Comparison of ENCODE assay signal across 28 cellular contexts in the genomic region with DNA sequence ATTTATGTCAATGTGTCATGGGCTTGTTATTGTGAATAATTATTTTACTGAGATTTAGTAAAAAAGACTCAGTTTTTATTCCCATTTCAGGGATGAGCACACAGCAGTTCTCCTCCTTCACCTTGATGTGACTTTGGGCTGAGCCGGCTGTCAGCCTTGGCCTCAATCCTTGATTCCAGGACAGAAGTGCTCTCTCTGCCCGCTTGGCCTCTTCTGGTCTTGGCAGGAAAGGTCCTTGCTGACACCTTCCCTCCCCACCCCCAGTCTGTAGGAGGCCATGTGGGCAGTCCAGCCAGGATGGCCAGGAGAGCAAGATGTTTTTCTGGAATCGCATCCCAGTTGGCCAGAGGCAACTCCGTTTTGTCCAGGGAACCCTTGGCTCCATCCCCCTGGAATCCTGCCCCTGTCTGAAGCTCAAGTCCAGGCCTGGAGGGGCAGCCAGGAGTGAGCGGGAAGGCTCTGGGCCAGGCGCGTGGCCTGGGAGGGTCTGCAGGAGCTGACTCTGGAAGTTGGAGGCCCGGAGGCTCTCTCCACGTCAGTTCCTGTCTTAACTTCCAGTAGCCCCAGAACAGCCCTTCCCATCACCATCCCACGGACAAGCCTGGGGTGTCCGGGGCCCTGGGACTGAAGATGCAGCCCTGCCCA.
DNase-seq lines count a peak whose midpoint lies in the region; ATAC-seq and TF ChIP-seq lines count a peak whose summit lies in the region.
"Had no signal": no experiment of that assay in that cellular context is flagged by ENCODE, and none has a peak within 500 bp of the region (broad histone marks: within the 10 kb centered on the region; RNA-seq: fewer than 3 reads in every experiment).

No MANE protein-coding gene starts in this region.

- H3K9me3 Mint-ChIP-seq in activated CD4-positive, alpha-beta memory T cell treated with anti-CD3 and anti-CD28 coated beads for 36 hours, result peaks cover 14% of the 10 kb centered on the region
- peaks cover 2 to 3% of the 10 kb centered on the region in 2 donors for H3K9me3 Mint-ChIP-seq in activated T-cell treated with anti-CD3 and anti-CD28 coated beads, Interleukin-2, amount 50 U/mL, for 72 hours
- H3K9me3 Mint-ChIP-seq: activated naive CD4-positive, alpha-beta T cell treated with anti-CD3 and anti-CD28 coated beads, Interleukin-2, amount 50 U/mL, for 24 hours had no signal

- no peak overlapping the region for H3K4me3 Mint-ChIP-seq in activated CD4-positive, alpha-beta memory T cell treated with anti-CD3 and anti-CD28 coated beads for 36 hours
- H3K4me3 Mint-ChIP-seq in activated T-cell treated with anti-CD3 and anti-CD28 coated beads, Interleukin-2, amount 50 U/mL, for 72 hours, result no peak overlapping the region
- H3K4me3 Mint-ChIP-seq: activated naive CD4-positive, alpha-beta T cell treated with anti-CD3 and anti-CD28 coated beads, Interleukin-2, amount 50 U/mL, for 24 hours; CD14-positive monocyte; immature natural killer cell; natural killer cell treated with Interleukin-12 subunit alpha and Interleukin-12 subunit beta and Interleukin-15 and Interleukin-18, amount 100 ng/mL, for 72 hours; T-helper 1 cell treated with Interleukin-12 subunit alpha and Interleukin-12 subunit beta and Interleukin-4 antibody, amounts not matched to agents 30 μg/mL and 1 μg/mL, for 36 hours had no signal

- no peaks in the 10 kb centered on the region for H3K27me3 Mint-ChIP-seq in activated CD4-positive, alpha-beta memory T cell treated with anti-CD3 and anti-CD28 coated beads for 36 hours
- no peaks in the 10 kb centered on the region for H3K27me3 Mint-ChIP-seq in activated T-cell treated with anti-CD3 and anti-CD28 coated beads, Interleukin-2, amount 50 U/mL, for 72 hours (ENCODE audit: low read depth)
- H3K27me3 Mint-ChIP-seq: activated CD4-positive, alpha-beta T cell treated with anti-CD3 and anti-CD28 coated beads for 36 hours; activated naive CD4-positive, alpha-beta T cell treated with anti-CD3 and anti-CD28 coated beads, Interleukin-2, amount 50 U/mL, for 24 hours; natural killer cell treated with Interleukin-12 subunit alpha and Interleukin-12 subunit beta and Interleukin-15 and Interleukin-18, amount 100 ng/mL, for 72 hours had no signal

- H3K36me3 Mint-ChIP-seq in activated CD4-positive, alpha-beta memory T cell treated with anti-CD3 and anti-CD28 coated beads for 36 hours, result no peaks in the 10 kb centered on the region
- peaks cover 3% of the 10 kb centered on the region in 2 donors for H3K36me3 Mint-ChIP-seq in activated T-cell treated with anti-CD3 and anti-CD28 coated beads, Interleukin-2, amount 50 U/mL, for 72 hours (ENCODE audit: insufficient read depth in 2 of 2)
- H3K36me3 Mint-ChIP-seq: CD14-positive monocyte had no signal

- H3K4me1 ChIP-seq in right cardiac atrium (ENCODE audit: control insufficient read depth, insufficient read depth, low read length) (no peaks in the 10 kb centered on the region), gastroesophageal sphincter (peaks cover 0 to 4% (median 0%) of the 10 kb centered on the region in 3 donors)
- H3K4me1 ChIP-seq: HAP-1, heart right ventricle, left lung, parathyroid adenoma, SJSA1, vagina had no signal

- intact Hi-C loops in right cardiac atrium (cut with DNase I) (no loop called here), posterior cingulate gyrus (cut with DNase I) (no loop called here)
- intact Hi-C loops in activated CD4-positive, alpha-beta memory T cell treated with anti-CD3 and anti-CD28 coated beads for 36 hours (cut with micrococcal nuclease), result no loop called here

- no peaks in the 10 kb centered on the region for H3K27me3 ChIP-seq in H7 (ENCODE audit: control insufficient read depth, insufficient read depth, low read length)
- H3K27me3 ChIP-seq in right cardiac atrium (ENCODE audit: control insufficient read depth, insufficient read depth), result no peaks in the 10 kb centered on the region
- peaks cover 5% of the 10 kb centered on the region for H3K27me3 ChIP-seq in gastroesophageal sphincter
- H3K27me3 ChIP-seq: SJSA1, vagina had no signal

- no peak for TF ChIP-seq EP300 in gastroesophageal sphincter (IDR thresholded peaks at IDR 0.05)

- DNase-seq in 8988T (peak; percentile 10), H7 (peak; percentile 56), right cardiac atrium (peak in 2 of 3 donors; percentile 70 to 82), posterior cingulate gyrus (peak in 7 of 10 donors; percentile 15 to 91 (median 43))
- no peak for DNase-seq in stimulated activated CD4-positive, alpha-beta T cell treated with anti-CD3 and anti-CD28 coated beads, Interleukin-4, amount 100 ng/mL, for 4 hours
- DNase-seq in activated CD4-positive, alpha-beta memory T cell treated with anti-CD3 and anti-CD28 coated beads for 36 hours, result no peak
- DNase-seq in activated T-cell treated with anti-CD3 and anti-CD28 coated beads, Interleukin-2, amount 50 U/mL, for 72 hours, result no peak
- DNase-seq: activated CD4-positive, alpha-beta T cell treated with anti-CD3 and anti-CD28 coated beads for 36 hours; Calu3; cerebellar nuclear complex; DND-41; heart right ventricle; immature natural killer cell; KG1; NCI-H1436 treated with DMSO at 0.1 percent for 48 hours; NCI-H524 treated with DMSO at 0.1 percent for 48 hours; NK-92 treated with Interleukin-12 subunit alpha and Interleukin-12 subunit beta, amount 100 ng/mL, for 24 hours had no signal

- H3K27ac ChIP-seq in right cardiac atrium (ENCODE audit: low read length), result no peak overlapping the region
- no peak overlapping the region for H3K27ac ChIP-seq in gastroesophageal sphincter
- H3K27ac ChIP-seq: heart right ventricle, left lung, parathyroid adenoma, SJSA1, vagina had no signal

- no peak overlapping the region for H3K4me3 ChIP-seq in H7 (ENCODE audit: insufficient read depth, low read depth, low read length)
- no peak overlapping the region for H3K4me3 ChIP-seq in right cardiac atrium (ENCODE audit: low read length)
- H3K4me3 ChIP-seq in gastroesophageal sphincter, result no peak overlapping the region
- H3K4me3 ChIP-seq: GM12878, HAP-1, heart right ventricle, left lung, SJSA1, vagina had no signal

- CTCF ChIA-PET in activated CD4-positive, alpha-beta memory T cell treated with anti-CD3 and anti-CD28 coated beads for 36 hours (lab: Charles Lee), result interaction anchor here (0.6 kb wide), 1 partner anchor 264 kb away, joined by 3 read pairs; no protein-coding TSS in a partner anchor

- ATAC-seq in right cardiac atrium (peak; percentile 21 to 22), gastroesophageal sphincter (no peak)
- no peak for ATAC-seq in activated T-cell treated with anti-CD3 and anti-CD28 coated beads, Interleukin-2, amount 50 U/mL, for 72 hours (replicated peaks in 1 of 2)
- ATAC-seq: activated CD4-positive, alpha-beta T cell treated with anti-CD3 and anti-CD28 coated beads for 36 hours; GM12878; left lung; natural killer cell treated with Interleukin-12 subunit alpha and Interleukin-12 subunit beta and Interleukin-15 and Interleukin-18, amount 100 ng/mL, for 72 hours had no signal

- H3K4me1 Mint-ChIP-seq in activated CD4-positive, alpha-beta memory T cell treated with anti-CD3 and anti-CD28 coated beads for 36 hours (ENCODE audit: low read depth), result no peaks in the 10 kb centered on the region
- no peaks in the 10 kb centered on the region for H3K4me1 Mint-ChIP-seq in activated T-cell treated with anti-CD3 and anti-CD28 coated beads, Interleukin-2, amount 50 U/mL, for 72 hours (ENCODE audit: low read depth)
- H3K4me1 Mint-ChIP-seq: activated CD4-positive, alpha-beta T cell treated with anti-CD3 and anti-CD28 coated beads for 36 hours; activated naive CD4-positive, alpha-beta T cell treated with anti-CD3 and anti-CD28 coated beads, Interleukin-2, amount 50 U/mL, for 24 hours; CD14-positive monocyte; immature natural killer cell had no signal

- POLR2A ChIA-PET in activated CD4-positive, alpha-beta memory T cell treated with anti-CD3 and anti-CD28 coated beads for 36 hours (lab: Charles Lee), result no interaction called here

- TF ChIP-seq POLR2A in gastroesophageal sphincter (IDR thresholded peaks at IDR 0.05), result no peak

- WGBS in right cardiac atrium, result 41% methylated on average over 11 of the region's 11 CpGs
- WGBS in gastroesophageal sphincter (ENCODE audit: low coverage in 1 of 2), 2 donors, result 70% methylated on average over 2 of the region's 11 CpGs; no CpG with 5 or more reads in 1 of the 2 donors

- no peak for TF ChIP-seq CTCF in gastroesophageal sphincter (IDR thresholded peaks at IDR 0.05)

- H3K36me3 ChIP-seq in H7 (replicated peaks; ENCODE audit: control insufficient read depth, insufficient read depth, low read length) (no peaks in the 10 kb centered on the region), gastroesophageal sphincter (no peaks in the 10 kb centered on the region)
- H3K36me3 ChIP-seq: HAP-1, heart right ventricle, left lung, SJSA1, vagina had no signal

- H3K9me3 ChIP-seq in right cardiac atrium (ENCODE audit: control insufficient read depth, low read length) (no peaks in the 10 kb centered on the region), gastroesophageal sphincter (peaks cover 0 to 22% (median 0%) of the 10 kb centered on the region in 3 donors)
- H3K9me3 ChIP-seq: HAP-1 had no signal

- H3K27ac Mint-ChIP-seq in activated CD4-positive, alpha-beta memory T cell treated with anti-CD3 and anti-CD28 coated beads for 36 hours, result no peak overlapping the region
- H3K27ac Mint-ChIP-seq in activated T-cell treated with anti-CD3 and anti-CD28 coated beads, Interleukin-2, amount 50 U/mL, for 72 hours, result no peak overlapping the region
- H3K27ac Mint-ChIP-seq: activated CD4-positive, alpha-beta T cell treated with anti-CD3 and anti-CD28 coated beads for 36 hours; activated naive CD4-positive, alpha-beta T cell treated with anti-CD3 and anti-CD28 coated beads, Interleukin-2, amount 50 U/mL, for 24 hours; CD14-positive monocyte; immature natural killer cell; natural killer cell treated with Interleukin-12 subunit alpha and Interleukin-12 subunit beta and Interleukin-15 and Interleukin-18, amount 100 ng/mL, for 72 hours; T-helper 1 cell treated with Interleukin-12 subunit alpha and Interleukin-12 subunit beta and Interleukin-4 antibody, amounts not matched to agents 30 μg/mL and 1 μg/mL, for 36 hours had no signal

Comparison
In these comparisons a context has a peak if more than half of its experiments do, and no peak if none do; other contexts are left out.
1. DNase-seq: peak in 8988T (single experiment), H7 (single experiment), right cardiac atrium (2 of 3) and posterior cingulate gyrus (7 of 10); none in stimulated activated CD4-positive, alpha-beta T cell treated with anti-CD3 and anti-CD28 coated beads, Interleukin-4, amount 100 ng/mL, for 4 hours (0 of 2), activated CD4-positive, alpha-beta memory T cell treated with anti-CD3 and anti-CD28 coated beads for 36 hours (single experiment) and activated T-cell treated with anti-CD3 and anti-CD28 coated beads, Interleukin-2, amount 50 U/mL, for 72 hours (0 of 2).
2. ATAC-seq: peak in right cardiac atrium (2 of 2); none in gastroesophageal sphincter (single experiment) and activated T-cell treated with anti-CD3 and anti-CD28 coated beads, Interleukin-2, amount 50 U/mL, for 72 hours (0 of 2).